13 cellular contexts compared by ENCODE assay signal in the genomic region with DNA sequence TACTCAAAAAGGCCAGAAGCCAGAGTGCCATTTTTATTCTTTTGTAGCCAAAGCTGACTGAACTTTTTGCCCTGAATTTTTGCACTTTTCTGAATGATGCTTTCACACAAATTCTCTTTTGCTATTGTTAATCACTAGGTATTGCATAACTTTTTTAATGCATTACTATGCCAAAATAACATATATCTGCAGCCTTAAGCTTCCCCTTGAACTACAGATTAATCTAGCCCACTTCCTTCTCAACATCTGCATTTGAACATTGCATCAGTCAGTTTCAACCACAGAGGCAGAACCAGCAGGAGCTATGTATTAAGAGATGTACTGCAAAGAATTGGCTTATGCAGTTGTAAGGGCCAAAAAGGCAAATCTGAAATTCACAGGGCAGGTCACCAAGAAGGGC.
DNase-seq lines count a peak whose midpoint lies in the region; ATAC-seq and TF ChIP-seq lines count a peak whose summit lies in the region.
"Had no signal": no experiment of that assay in that cellular context is flagged by ENCODE, and none has a peak within 500 bp of the region (broad histone marks: within the 10 kb centered on the region; RNA-seq: fewer than 3 reads in every experiment).

No MANE protein-coding gene starts in this region.

- H3K9me3 ChIP-seq in thyroid gland = no peaks in the 10 kb centered on the region
- H3K9me3 ChIP-seq: pancreas had no signal

- no peak for TF ChIP-seq CTCF in type B pancreatic cell (conservative IDR thresholded peaks at IDR 0.05)
- TF ChIP-seq CTCF in thyroid gland (IDR thresholded peaks at IDR 0.05) = no peak

- H3K27ac Mint-ChIP-seq in activated naive CD8-positive, alpha-beta T cell treated with anti-CD3 and anti-CD28 coated beads, Interleukin-2, amount 10 ng/mL, durations not matched to agents 7 days and 5 days = no peak overlapping the region
- no peak overlapping the region for H3K27ac Mint-ChIP-seq in activated naive CD8-positive, alpha-beta T cell treated with anti-CD3 and anti-CD28 coated beads for 36 hours
- H3K27ac Mint-ChIP-seq in type B pancreatic cell = peak overlapping the region; percentile 94
- H3K27ac Mint-ChIP-seq in activated naive CD4-positive, alpha-beta T cell treated with anti-CD3 and anti-CD28 coated beads, Interleukin-2, amount 50 U/mL, for 72 hours = peak overlapping the region in 1 of 2 donors; percentile 9

- H3K4me3 ChIP-seq in thyroid gland (replicated peaks in 1 of 3) = no peak overlapping the region
- H3K4me3 ChIP-seq: left ventricle myocardium inferior, pancreas had no signal

- H3K4me1 ChIP-seq in thyroid gland = no peaks in the 10 kb centered on the region
- H3K4me1 ChIP-seq: left ventricle myocardium inferior, pancreas had no signal

- DNase-seq in activated naive CD8-positive, alpha-beta T cell treated with anti-CD3 and anti-CD28 coated beads, Interleukin-2, amount 10 ng/mL, durations not matched to agents 7 days and 5 days = no peak
- DNase-seq in activated naive CD8-positive, alpha-beta T cell treated with anti-CD3 and anti-CD28 coated beads for 36 hours = no peak
- DNase-seq in NOMO-1 treated with dmso at 0.1 percent for 144 hours (lab: John Stamatoyannopoulos, UW; ENCODE audit: unreplicated experiment) (peak; percentile 89), type B pancreatic cell (ENCODE audit: extremely low spot score, unreplicated experiment) (no peak), AG08395 (ENCODE audit: low spot score) (no peak), thyroid gland (no peak)
- no peak for DNase-seq in activated naive CD4-positive, alpha-beta T cell treated with anti-CD3 and anti-CD28 coated beads, Interleukin-2, amount 50 U/mL, for 72 hours (ENCODE audit: low spot score in 2 of 2)
- DNase-seq: EL, left ventricle myocardium inferior, NCI-H2081, pancreas had no signal

- H3K27me3 ChIP-seq in thyroid gland = no peaks in the 10 kb centered on the region

- H3K27me3 Mint-ChIP-seq in activated naive CD8-positive, alpha-beta T cell treated with anti-CD3 and anti-CD28 coated beads, Interleukin-2, amount 10 ng/mL, durations not matched to agents 7 days and 5 days = no peaks in the 10 kb centered on the region
- H3K27me3 Mint-ChIP-seq in activated naive CD8-positive, alpha-beta T cell treated with anti-CD3 and anti-CD28 coated beads for 36 hours = no peaks in the 10 kb centered on the region
- H3K27me3 Mint-ChIP-seq in type B pancreatic cell = no peaks in the 10 kb centered on the region

- no peak overlapping the region for H3K27ac ChIP-seq in thyroid gland
- H3K27ac ChIP-seq: left ventricle myocardium inferior, pancreas, RWPE1 had no signal

- H3K36me3 ChIP-seq in thyroid gland = no peaks in the 10 kb centered on the region
- H3K36me3 ChIP-seq: left ventricle myocardium inferior, pancreas had no signal

- intact Hi-C loops in thyroid gland (cut with DNase I) = no loop called here

- H3K36me3 Mint-ChIP-seq in activated naive CD8-positive, alpha-beta T cell treated with anti-CD3 and anti-CD28 coated beads, Interleukin-2, amount 10 ng/mL, durations not matched to agents 7 days and 5 days = peaks cover 4% of the 10 kb centered on the region
- H3K36me3 Mint-ChIP-seq in activated naive CD8-positive, alpha-beta T cell treated with anti-CD3 and anti-CD28 coated beads for 36 hours = no peaks in the 10 kb centered on the region
- no peaks in the 10 kb centered on the region for H3K36me3 Mint-ChIP-seq in type B pancreatic cell
- peaks cover 0 to 6% of the 10 kb centered on the region in 2 donors for H3K36me3 Mint-ChIP-seq in activated naive CD4-positive, alpha-beta T cell treated with anti-CD3 and anti-CD28 coated beads, Interleukin-2, amount 50 U/mL, for 72 hours

- peaks cover 17% of the 10 kb centered on the region for H3K4me1 Mint-ChIP-seq in activated naive CD8-positive, alpha-beta T cell treated with anti-CD3 and anti-CD28 coated beads, Interleukin-2, amount 10 ng/mL, durations not matched to agents 7 days and 5 days
- no peaks in the 10 kb centered on the region for H3K4me1 Mint-ChIP-seq in activated naive CD8-positive, alpha-beta T cell treated with anti-CD3 and anti-CD28 coated beads for 36 hours
- peaks cover 19% of the 10 kb centered on the region for H3K4me1 Mint-ChIP-seq in type B pancreatic cell (ENCODE audit: unreplicated experiment)

- H3K4me3 Mint-ChIP-seq in activated naive CD8-positive, alpha-beta T cell treated with anti-CD3 and anti-CD28 coated beads, Interleukin-2, amount 10 ng/mL, durations not matched to agents 7 days and 5 days = peak overlapping the region; percentile 4
- H3K4me3 Mint-ChIP-seq in activated naive CD8-positive, alpha-beta T cell treated with anti-CD3 and anti-CD28 coated beads for 36 hours = no peak overlapping the region
- no peak overlapping the region for H3K4me3 Mint-ChIP-seq in type B pancreatic cell

- no peak for TF ChIP-seq POLR2A in thyroid gland (IDR thresholded peaks at IDR 0.05)

- H3K9me3 Mint-ChIP-seq in activated naive CD8-positive, alpha-beta T cell treated with anti-CD3 and anti-CD28 coated beads, Interleukin-2, amount 10 ng/mL, durations not matched to agents 7 days and 5 days = peaks cover 10% of the 10 kb centered on the region
- peaks cover 2% of the 10 kb centered on the region for H3K9me3 Mint-ChIP-seq in activated naive CD8-positive, alpha-beta T cell treated with anti-CD3 and anti-CD28 coated beads for 36 hours
- H3K9me3 Mint-ChIP-seq in type B pancreatic cell = peaks cover 17% of the 10 kb centered on the region
- peaks cover 14 to 22% of the 10 kb centered on the region in 2 donors for H3K9me3 Mint-ChIP-seq in activated naive CD4-positive, alpha-beta T cell treated with anti-CD3 and anti-CD28 coated beads, Interleukin-2, amount 50 U/mL, for 72 hours

- peak; percentile 60 for ATAC-seq in activated naive CD8-positive, alpha-beta T cell treated with anti-CD3 and anti-CD28 coated beads, Interleukin-2, amount 10 ng/mL, durations not matched to agents 7 days and 5 days (ENCODE audit: low read depth)
- peak; percentile 63 for ATAC-seq in HG03135 (IDR thresholded peaks at IDR 0.05; ENCODE audit: unreplicated experiment)
- no peak for ATAC-seq in activated naive CD4-positive, alpha-beta T cell treated with anti-CD3 and anti-CD28 coated beads, Interleukin-2, amount 50 U/mL, for 72 hours

- POLR2A ChIA-PET in activated naive CD8-positive, alpha-beta T cell treated with anti-CD3 and anti-CD28 coated beads, Interleukin-2, amount 10 ng/mL, durations not matched to agents 7 days and 5 days (lab: Charles Lee) = no interaction called here

Comparison
In these comparisons a context has a peak if more than half of its experiments do, and no peak if none do; other contexts are left out.
1. ATAC-seq: peak in activated naive CD8-positive, alpha-beta T cell treated with anti-CD3 and anti-CD28 coated beads, Interleukin-2, amount 10 ng/mL, durations not matched to agents 7 days and 5 days (single experiment) and HG03135 (single experiment); none in activated naive CD4-positive, alpha-beta T cell treated with anti-CD3 and anti-CD28 coated beads, Interleukin-2, amount 50 U/mL, for 72 hours (0 of 2).